Comparison of ENCODE assay signal across 7 cellular contexts in genomic region chr22:11037814-11038213, GRCh38.
DNase-seq lines count a peak whose midpoint lies in the region; ATAC-seq, FAIRE-seq and TF ChIP-seq lines count a peak whose summit lies in the region.
"Not testable (repeated sequence)": the region's sequence is repeated elsewhere in the genome, so short reads cannot be mapped to it uniquely, and the experiment has no call there.

No MANE protein-coding gene starts in this region.

- H2AFZ ChIP-seq in GM23338: not testable (repeated sequence)

- not testable (repeated sequence) for H3K9me3 ChIP-seq in right cardiac atrium (ENCODE audit: control insufficient read depth, low read length)
- peaks cover 57% of the 10 kb centered on the region for H3K9me3 ChIP-seq in lower lobe of right lung

- H3K27me3 Mint-ChIP-seq in GM23338 (ENCODE audit: insufficient read depth, low read depth, poor library complexity) (peaks cover 48% of the 10 kb centered on the region), endothelial cell (ENCODE audit: unreplicated experiment) (peaks cover 33% of the 10 kb centered on the region)

- not testable (repeated sequence) for H3K4me3 Mint-ChIP-seq in GM23338
- peak overlapping the region; percentile 35 for H3K4me3 Mint-ChIP-seq in endothelial cell (ENCODE audit: unreplicated experiment)

- peaks cover 92% of the 10 kb centered on the region for H3K36me3 Mint-ChIP-seq in GM23338 (ENCODE audit: low read depth)
- peaks cover 35% of the 10 kb centered on the region for H3K36me3 Mint-ChIP-seq in endothelial cell (ENCODE audit: low read depth, unreplicated experiment)

- not testable (repeated sequence) for H3K27ac ChIP-seq in GM23338 (ENCODE audit: low read depth); right cardiac atrium (ENCODE audit: low read length); lower lobe of right lung

- 64% methylated on average over 2 of the region's 2 CpGs for WGBS in right cardiac atrium

- H3K9me3 Mint-ChIP-seq in GM23338: peaks cover 99% of the 10 kb centered on the region
- peaks cover 88% of the 10 kb centered on the region for H3K9me3 Mint-ChIP-seq in endothelial cell (ENCODE audit: unreplicated experiment)

- not testable (repeated sequence) for H3K4me1 Mint-ChIP-seq in GM23338; endothelial cell (ENCODE audit: unreplicated experiment)

- not testable (repeated sequence) for H3K79me2 ChIP-seq in GM23338 (replicated peaks; ENCODE audit: insufficient read depth)

- intact Hi-C loops in right cardiac atrium (cut with DNase I); lower lobe of right lung (cut with DNase I); posterior vena cava (cut with DNase I): not testable (repeated sequence)

- not testable (repeated sequence) for DNase-seq in GM23338 (ENCODE audit: low spot score); endothelial cell (ENCODE audit: low spot score)
- peak; percentile 57 for DNase-seq in activated CD8-positive, alpha-beta memory T cell treated with anti-CD3 and anti-CD28 coated beads for 24 hours
- DNase-seq in right cardiac atrium (peak in 2 of 3 donors; percentile 34 to 42), lower lobe of right lung (peak; percentile 39), posterior vena cava (ENCODE audit: low spot score) (peak; percentile 84), urothelium cell line (ENCODE audit: low spot score) (peak; percentile 1)

- not testable (repeated sequence) for H3K27me3 ChIP-seq in GM23338 (ENCODE audit: insufficient read depth); right cardiac atrium (ENCODE audit: control insufficient read depth, insufficient read depth); lower lobe of right lung (ENCODE audit: low read depth)

- H3K4me2 ChIP-seq in GM23338: not testable (repeated sequence)

- not testable (repeated sequence) for H4K20me1 ChIP-seq in GM23338 (replicated peaks; ENCODE audit: insufficient read depth)

- not testable (repeated sequence) for TF ChIP-seq CTCF in GM23338 (conservative IDR thresholded peaks at IDR 0.05; ENCODE audit: low read depth in 2 of 2); endothelial cell (IDR thresholded peaks at IDR 0.05; ENCODE audit: unreplicated experiment); lower lobe of right lung (IDR thresholded peaks at IDR 0.05)

- H3K4me1 ChIP-seq in GM23338 (ENCODE audit: insufficient read depth); right cardiac atrium (ENCODE audit: control insufficient read depth, insufficient read depth, low read length); lower lobe of right lung: not testable (repeated sequence)

- not testable (repeated sequence) for H3K9me2 ChIP-seq in GM23338 (ENCODE audit: insufficient read depth)

- H3K27ac Mint-ChIP-seq in GM23338; endothelial cell (ENCODE audit: unreplicated experiment): not testable (repeated sequence)

- peak overlapping the region; percentile 32; the same call in 1 of the 2 replicates for H3K4me3 ChIP-seq in GM23338
- not testable (repeated sequence) for H3K4me3 ChIP-seq in right cardiac atrium (ENCODE audit: low read length); lower lobe of right lung

- not testable (repeated sequence) for ATAC-seq in GM23338, right cardiac atrium, lower lobe of right lung

- H3K36me3 ChIP-seq in GM23338 (ENCODE audit: insufficient read depth); lower lobe of right lung: not testable (repeated sequence)

- H3F3A ChIP-seq in GM23338 (replicated peaks; ENCODE audit: low read depth): not testable (repeated sequence)

- FAIRE-seq in urothelium cell line (lab: Jason Lieb, UNC): not testable (repeated sequence)
